In genomic region chrY:13704039-13704930, GRCh38 we compare ENCODE assay signal across 9 cellular contexts. TPM values are rescaled to one million over a fixed set of nuclear protein-coding genes. Genes with fewer than 3 reads are reported as not detected.
A peak's percentile ranks its signal among the peaks of the same experiment; 100 is the strongest.
DNase-seq lines count a peak whose midpoint lies in the region; ATAC-seq and TF ChIP-seq lines count a peak whose summit lies in the region.
"Had no signal": no experiment of that assay in that cellular context is flagged by ENCODE, and none has a peak within 500 bp of the region (broad histone marks: within the 10 kb centered on the region; RNA-seq: fewer than 3 reads in every experiment).

No MANE protein-coding gene starts in this region.

- H3K4me3 ChIP-seq in cardiac fibroblast (replicated peaks in 1 of 2; ENCODE audit: low read depth in 2 of 2, low read length in 2 of 2): peak overlapping the region; percentile 48
- peak overlapping the region; percentile 14 for H3K4me3 ChIP-seq in mucosa of descending colon
- H3K4me3 ChIP-seq: right lobe of liver had no signal

- H3K4me1 ChIP-seq in mucosa of descending colon (ENCODE audit: low read depth): no peaks in the 10 kb centered on the region
- H3K4me1 ChIP-seq: right lobe of liver had no signal

- DNase-seq in Caki2 (ENCODE audit: low read depth) (peak; percentile 34), LoVo (ENCODE audit: low spot score) (peak; percentile 2), cardiac fibroblast (ENCODE audit: low read depth in 2 of 2) (peak; percentile 0 to 13), mucosa of descending colon (peak in 2 of 3 donors; percentile 32 to 49), NCI-H187 (lab: John Stamatoyannopoulos, UW) (no peak), HT-29 (ENCODE audit: low spot score) (no peak)

- no peaks in the 10 kb centered on the region for H3K9me3 ChIP-seq in mucosa of descending colon
- H3K9me3 ChIP-seq: right lobe of liver had no signal

- intact Hi-C loops in mucosa of descending colon (cut with DNase I, micrococcal nuclease): no loop called here

- no peak for TF ChIP-seq CTCF in cardiac fibroblast (IDR thresholded peaks at IDR 0.05; ENCODE audit: low read depth, low read length)
- TF ChIP-seq CTCF in mucosa of descending colon (IDR thresholded peaks at IDR 0.05): no peak

- in situ Hi-C loops in Caki2 (cut with HindIII; ENCODE audit: low pct_unique_long_range_greater_than_20kb, low sequenced_read_pairs): no loop called here

- H3K36me3 ChIP-seq in mucosa of descending colon (ENCODE audit: low read depth): no peaks in the 10 kb centered on the region
- H3K36me3 ChIP-seq: right lobe of liver had no signal

- ATAC-seq in mucosa of descending colon: no peak
- no peak for ATAC-seq in HG02678 (IDR thresholded peaks at IDR 0.05; ENCODE audit: unreplicated experiment)
- no peak for ATAC-seq in HG02981 (IDR thresholded peaks at IDR 0.05; ENCODE audit: unreplicated experiment)

RNA-seq across cellular contexts. Expression of gene TMSB4Y, which starts 0.6 kb away (rescaled TPM):
- total RNA-seq in Caki2 (2014; rRNA removed; shearing (Covaris generic); ENCODE audit: low replicate concordance): 0.17 and 4.6 TPM in 2 replicates
- 1 to 10 TPM in 2 of 3 donors, not detected in 1; 2.9 to 4.4 TPM for total RNA-seq in mucosa of descending colon
- not detected in 2 replicates for total RNA-seq in HT-29 (2014; rRNA removed; shearing (Covaris generic))

Comparison
In these comparisons a context has a peak if more than half of its experiments do, and no peak if none do; other contexts are left out.
1. DNase-seq: peak in Caki2 (single experiment), LoVo (single experiment), cardiac fibroblast (2 of 2) and mucosa of descending colon (2 of 3); none in NCI-H187 (0 of 2) and HT-29 (single experiment).